7 cellular contexts compared by ENCODE assay signal in the genomic region with DNA sequence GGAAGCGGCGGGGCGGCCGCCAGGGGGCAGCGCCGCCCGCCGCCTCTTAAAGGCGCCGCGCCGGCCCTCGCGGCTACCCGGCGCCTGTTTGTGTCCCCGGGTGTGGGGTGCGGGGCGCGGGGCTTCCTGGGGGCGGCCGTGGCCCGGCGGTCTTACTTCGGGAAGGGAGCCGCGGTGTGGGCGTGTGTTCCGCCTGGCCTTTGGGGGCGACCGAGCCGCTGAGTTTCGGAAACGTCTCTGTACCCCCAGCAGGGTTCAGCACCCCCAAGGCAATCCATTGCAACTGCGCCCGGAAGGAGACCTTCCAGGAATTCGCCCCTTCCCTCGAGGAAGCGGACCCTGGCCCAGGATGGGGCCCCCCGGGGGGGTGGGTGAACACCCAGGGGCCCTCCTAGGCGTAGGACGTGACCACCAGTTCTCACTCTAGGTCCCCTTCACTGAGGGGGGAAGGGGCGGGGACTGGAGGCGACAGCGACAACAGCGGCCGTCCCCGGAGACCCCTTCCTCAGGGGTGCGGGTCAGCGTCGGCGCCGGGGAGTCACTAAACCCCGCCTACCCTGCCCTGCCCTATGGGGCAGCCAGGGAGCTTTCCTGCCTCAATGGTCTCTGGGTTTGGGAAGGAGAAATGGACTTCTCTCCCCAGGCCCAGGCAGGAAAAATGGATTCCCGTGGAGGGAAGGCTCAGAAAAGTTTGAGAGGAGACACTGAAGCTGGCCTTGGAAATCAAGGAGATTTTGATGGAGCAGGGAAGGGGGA. TPM values are rescaled to one million over a fixed set of nuclear protein-coding genes. Genes with fewer than 3 reads are reported as not detected.
A peak's percentile ranks its signal among the peaks of the same experiment; 100 is the strongest.
DNase-seq lines count a peak whose midpoint lies in the region; ATAC-seq, FAIRE-seq and TF ChIP-seq lines count a peak whose summit lies in the region.

A gene (minus strand): TSS at position 6 of the 756 bp plus-strand sequence. CDS start 762 bp downstream, outside the sequence.

- intact Hi-C loops in activated CD4-positive, alpha-beta T cell treated with anti-CD3 and anti-CD28 coated beads for 36 hours (cut with DNase I, micrococcal nuclease): loop anchor here (1.0 to 10.0 kb wide), 7 partner anchors 23 to 499 kb away; a partner anchor contains a TSS
- intact Hi-C loops in lower leg skin (cut with DNase I; ENCODE audit: low total_unique reads): loop anchor here (10.0 kb wide), 1 partner anchor 99 kb away; no protein-coding TSS in a partner anchor

- peak within 1 kb of the TSS; percentile 59 for H3K4me3 ChIP-seq in lower leg skin (ENCODE audit: low read depth, poor library complexity, severe bottlenecking)

- peaks cover 2% of the 10 kb centered on the region for H3K27me3 Mint-ChIP-seq in activated CD4-positive, alpha-beta T cell treated with anti-CD3 and anti-CD28 coated beads for 36 hours

- CTCF ChIA-PET in activated CD4-positive, alpha-beta T cell treated with anti-CD3 and anti-CD28 coated beads for 36 hours (lab: Charles Lee): interaction anchor here (0.5 to 3.5 kb wide), 10 partner anchors 14 to 164 kb away, joined by 3 to 43 read pairs (median 3); a partner anchor contains a TSS

- peak within 1 kb of the TSS; percentile 78 for H3K4me3 Mint-ChIP-seq in activated CD4-positive, alpha-beta T cell treated with anti-CD3 and anti-CD28 coated beads for 36 hours

- TF ChIP-seq POLR2A in GM12892 (IDR thresholded peaks at IDR 0.05; ENCODE audit: low read depth, low read length) (no peak), H54 (IDR thresholded peaks at IDR 0.05; ENCODE audit: low read depth, low read length) (no peak), lower leg skin (IDR thresholded peaks at IDR 0.05) (no peak)

- H3K27ac Mint-ChIP-seq in activated CD4-positive, alpha-beta T cell treated with anti-CD3 and anti-CD28 coated beads for 36 hours: peak within 1 kb of the TSS; percentile 81

- H3K4me1 Mint-ChIP-seq in activated CD4-positive, alpha-beta T cell treated with anti-CD3 and anti-CD28 coated beads for 36 hours: peaks cover 23% of the 10 kb centered on the region

- 0% methylated on average over 21 to 47 of the region's 55 CpGs for WGBS in lower leg skin, 2 donors

- POLR2A ChIA-PET in activated CD4-positive, alpha-beta T cell treated with anti-CD3 and anti-CD28 coated beads for 36 hours (lab: Charles Lee): interaction anchor here (0.6 to 0.8 kb wide), 3 partner anchors 15 to 91 kb away, joined by 3 read pairs; a partner anchor contains a TSS

- peak; percentile 68 for FAIRE-seq in GM12892 (lab: Jason Lieb, UNC)
- no peak for FAIRE-seq in H54 (lab: Jason Lieb, UNC)

- H3K36me3 Mint-ChIP-seq in activated CD4-positive, alpha-beta T cell treated with anti-CD3 and anti-CD28 coated beads for 36 hours (ENCODE audit: low read depth): no peaks in the 10 kb centered on the region

- peak; percentile 56 for ATAC-seq in activated CD4-positive, alpha-beta T cell treated with anti-CD3 and anti-CD28 coated beads for 36 hours

- no peaks in the 10 kb centered on the region for H3K9me3 Mint-ChIP-seq in activated CD4-positive, alpha-beta T cell treated with anti-CD3 and anti-CD28 coated beads for 36 hours (ENCODE audit: low read depth)

- peak; percentile 74 for DNase-seq in GM12892 (ENCODE audit: insufficient read length)
- DNase-seq in H54 (ENCODE audit: insufficient read length, low spot score): peak; percentile 61
- peak; percentile 70 for DNase-seq in LoVo (ENCODE audit: low spot score)
- DNase-seq in activated CD4-positive, alpha-beta T cell treated with anti-CD3 and anti-CD28 coated beads for 36 hours: peak; percentile 72
- peak; percentile 67 for DNase-seq in dermis blood vessel endothelial cell
- peak in 1 of 2 donors; percentile 88 for DNase-seq in lower leg skin (ENCODE audit: low spot score in 2 of 2)
- peak; percentile 36 to 59 for DNase-seq in stimulated activated CD4-positive, alpha-beta T cell treated with anti-CD3 and anti-CD28 coated beads, Interleukin-4, amount 100 ng/mL, for 4 hours

- no peak for TF ChIP-seq CTCF in lower leg skin (IDR thresholded peaks at IDR 0.05)

RNA-seq across cellular contexts. Expression of the gene that starts here (rescaled TPM):
- polyA plus RNA-seq in GM12892 (2012; ENCODE audit: missing spikeins): 22.0 TPM
- 10 to 100 TPM; 31.0 to 35.5 TPM for total RNA-seq in activated CD4-positive, alpha-beta T cell treated with anti-CD3 and anti-CD28 coated beads for 36 hours
- total RNA-seq in dermis blood vessel endothelial cell: 24.0 and 41.3 TPM in 2 replicates
- total RNA-seq in lower leg skin: 10 to 100 TPM; 37.5 to 47.5 (median 41.4) TPM
